ENCODE assay signal across 9 cellular contexts in the genomic region with DNA sequence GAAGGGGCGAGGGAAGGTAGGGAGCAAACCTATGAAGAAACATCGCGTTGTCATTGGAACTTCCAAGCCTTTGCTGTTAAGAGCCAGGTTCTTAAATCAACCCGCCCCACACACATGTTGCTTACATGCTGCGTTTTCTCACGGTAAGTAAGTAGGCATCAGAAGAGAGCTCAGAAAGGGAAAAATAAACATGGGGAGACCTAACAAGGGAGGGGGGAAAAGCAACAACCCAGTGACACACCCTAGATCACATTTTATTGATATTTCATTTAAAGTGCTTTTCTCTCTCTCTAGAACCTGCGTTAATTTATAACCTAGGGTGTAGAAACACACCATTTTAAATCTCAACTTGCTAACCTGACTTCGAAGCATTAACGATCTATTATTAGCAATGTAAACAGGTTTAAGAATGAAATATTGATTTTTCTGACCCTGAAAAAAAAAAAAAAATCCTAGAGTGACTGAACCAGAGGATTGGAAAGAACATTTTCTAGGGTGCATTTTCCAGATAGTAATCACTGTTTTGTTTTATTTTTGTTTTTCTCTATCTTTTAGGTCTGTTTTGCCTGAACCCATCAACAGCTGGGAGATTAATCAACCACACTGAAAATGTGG. TPM values are rescaled to one million over a fixed set of nuclear protein-coding genes. Genes with fewer than 3 reads are reported as not detected.
DNase-seq lines count a peak whose midpoint lies in the region; ATAC-seq, FAIRE-seq and TF ChIP-seq lines count a peak whose summit lies in the region.
"Had no signal": no experiment of that assay in that cellular context is flagged by ENCODE, and none has a peak within 500 bp of the region (broad histone marks: within the 10 kb centered on the region; RNA-seq: fewer than 3 reads in every experiment).

No MANE protein-coding gene starts in this region.

- H3K36me3 Mint-ChIP-seq in activated CD4-positive, alpha-beta memory T cell treated with anti-CD3 and anti-CD28 coated beads for 36 hours, result peaks cover 12% of the 10 kb centered on the region

- in situ Hi-C loops in GM12878 (cut with MboI), result no loop called here

- TF ChIP-seq POLR2A in GM12878 (IDR thresholded peaks at IDR 0.05; ENCODE audit: low read depth, low read length) (no peak), tibial nerve (IDR thresholded peaks at IDR 0.05) (no peak)

- H3K9me3 ChIP-seq in GM12878 (replicated peaks; ENCODE audit: control insufficient read depth, insufficient read depth, low read length) (no peaks in the 10 kb centered on the region; the same call in 2 of the 3 replicates), tibial nerve (no peaks in the 10 kb centered on the region)

- TF ChIP-seq EP300 in GM12878 (IDR thresholded peaks at IDR 0.05; ENCODE audit: borderline replicate concordance in 1 of 2, control insufficient read depth in 1 of 2, low read depth in 2 of 2, low read length in 2 of 2), result no peak
- no peak for TF ChIP-seq EP300 in tibial nerve (IDR thresholded peaks at IDR 0.05)

- no peak overlapping the region for H3K27ac Mint-ChIP-seq in activated CD4-positive, alpha-beta memory T cell treated with anti-CD3 and anti-CD28 coated beads for 36 hours
- H3K27ac Mint-ChIP-seq: activated naive CD8-positive, alpha-beta T cell; WTC11 had no signal

- peaks cover 34% of the 10 kb centered on the region for H3K4me1 Mint-ChIP-seq in activated CD4-positive, alpha-beta memory T cell treated with anti-CD3 and anti-CD28 coated beads for 36 hours (ENCODE audit: low read depth)

- H3K4me3 ChIP-seq in GM12878, result no peak overlapping the region
- H3K4me3 ChIP-seq in kidney epithelial cell (ENCODE audit: low read depth, low read length), result peak overlapping the region; percentile 90
- peak overlapping the region in 3 of 4 donors; percentile 3 to 94 (median 30) for H3K4me3 ChIP-seq in tibial nerve

- no peak overlapping the region for H3K27ac ChIP-seq in GM12878 (ENCODE audit: control insufficient read depth, insufficient read depth)
- H3K27ac ChIP-seq in tibial nerve, result peak overlapping the region; percentile 11 to 87 (median 65)

- 94% methylated on average over 9 of the region's 9 CpGs for WGBS in GM12878 (ENCODE audit: insufficient coverage, insufficient replicate concordance, low lambda C conversion rate, missing lambda C conversion rate)
- 68 to 75% methylated on average over 9 of the region's 9 CpGs for WGBS in tibial nerve, 2 donors

- H3K4me1 ChIP-seq in GM12878 (ENCODE audit: control insufficient read depth, insufficient read depth, low read length) (peaks cover 6% of the 10 kb centered on the region), tibial nerve (peaks cover 0 to 75% (median 9%) of the 10 kb centered on the region in 4 donors)

- no peak overlapping the region for H3K4me2 ChIP-seq in GM12878 (ENCODE audit: control insufficient read depth, insufficient read depth)

- POLR2A ChIA-PET in GM12878 (lab: Charles Lee), result no interaction called here
- POLR2A ChIA-PET in activated CD4-positive, alpha-beta memory T cell treated with anti-CD3 and anti-CD28 coated beads for 36 hours (lab: Charles Lee), result interaction anchor here (1.1 kb wide), 1 partner anchor 50 kb away, joined by 4 read pairs; no protein-coding TSS in a partner anchor

- peaks cover 4% of the 10 kb centered on the region in 2 experiments for H3K27me3 ChIP-seq in GM12878 (replicated peaks in 1 of 2; ENCODE audit: control insufficient read depth in 2 of 2, insufficient read depth in 2 of 2, low read length in 1 of 2)
- no peaks in the 10 kb centered on the region for H3K27me3 ChIP-seq in kidney epithelial cell (ENCODE audit: control insufficient read depth, insufficient read depth, low read length)
- peaks cover 0 to 91% of the 10 kb centered on the region in 2 donors for H3K27me3 ChIP-seq in tibial nerve

- RAD21 ChIA-PET in GM12878 (lab: Charles Lee; ENCODE audit: unreplicated experiment), result interaction anchor here (0.7 kb wide), 1 partner anchor 1318 kb away, joined by 3 read pairs; no protein-coding TSS in a partner anchor

- no peak for FAIRE-seq in GM12878 (lab: Jason Lieb, UNC)

- CTCF ChIA-PET in GM12878 (lab: Yijun Ruan, JAX), result interaction anchor here (0.6 to 1.5 kb wide), 5 partner anchors 8 to 251 kb away, joined by 3 to 5 read pairs (median 4); no protein-coding TSS in a partner anchor
- CTCF ChIA-PET in activated CD4-positive, alpha-beta memory T cell treated with anti-CD3 and anti-CD28 coated beads for 36 hours (lab: Charles Lee), result interaction anchor here (0.6 to 1.1 kb wide), 3 partner anchors 9 to 413 kb away, joined by 3 read pairs; no protein-coding TSS in a partner anchor

- intact Hi-C loops in GM12878 (cut with micrococcal nuclease; ENCODE audit: unreplicated experiment), result no loop called here
- intact Hi-C loops in activated CD4-positive, alpha-beta memory T cell treated with anti-CD3 and anti-CD28 coated beads for 36 hours (cut with micrococcal nuclease), result loop anchor here (5.0 kb wide), 2 partner anchors 63 to 1237 kb away; no protein-coding TSS in a partner anchor

- TSS peak; percentile 18 for BruUV-seq in GM12878 (replicated peaks; lab: Mats Ljungman, UMichigan)

- H3K36me3 ChIP-seq in GM12878 (ENCODE audit: control insufficient read depth in 2 of 2, insufficient read depth in 2 of 2, low read length in 1 of 2) (no peaks in the 10 kb centered on the region), kidney epithelial cell (ENCODE audit: control insufficient read depth, insufficient read depth, low read length) (no peaks in the 10 kb centered on the region), tibial nerve (no peaks in the 10 kb centered on the region)

- H3K4me3 Mint-ChIP-seq in activated CD4-positive, alpha-beta memory T cell treated with anti-CD3 and anti-CD28 coated beads for 36 hours, result no peak overlapping the region
- H3K4me3 Mint-ChIP-seq: activated naive CD8-positive, alpha-beta T cell; WTC11 had no signal

- SMC1A ChIA-PET in GM12878 (lab: Charles Lee; ENCODE audit: uncharacterized antibody, unreplicated experiment), result interaction anchor here (1.0 to 2.4 kb wide), 6 partner anchors 9 to 192 kb away, joined by 3 to 8 read pairs (median 3); no protein-coding TSS in a partner anchor

- no peaks in the 10 kb centered on the region for H3K79me2 ChIP-seq in GM12878 (ENCODE audit: control insufficient read depth, insufficient read depth, low read length)

- H3K9me3 Mint-ChIP-seq in activated CD4-positive, alpha-beta memory T cell treated with anti-CD3 and anti-CD28 coated beads for 36 hours, result no peaks in the 10 kb centered on the region
- H3K9me3 Mint-ChIP-seq: WTC11 had no signal

- peaks cover 61% of the 10 kb centered on the region for H3K27me3 Mint-ChIP-seq in activated CD4-positive, alpha-beta memory T cell treated with anti-CD3 and anti-CD28 coated beads for 36 hours

- no peak for TF ChIP-seq RAD21 in GM12878 (IDR thresholded peaks at IDR 0.05; ENCODE audit: insufficient read depth, low read depth, low read length)

- no peak overlapping the region for H2AFZ ChIP-seq in GM12878 (ENCODE audit: control insufficient read depth, low read depth, low read length)

- no peak overlapping the region for H3K9ac ChIP-seq in GM12878 (ENCODE audit: control insufficient read depth, insufficient read depth, low read length)

- no peak for TF ChIP-seq CTCF in GM12878 (IDR thresholded peaks at IDR 0.05 in 2 of 3, conservative IDR thresholded peaks at IDR 0.05 in 1 of 3; ENCODE audit: control insufficient read depth in 2 of 3, extremely low read depth in 1 of 3, insufficient read depth in 1 of 3, low read depth in 3 of 3, low read length in 3 of 3)
- TF ChIP-seq CTCF in kidney epithelial cell (IDR thresholded peaks at IDR 0.05; ENCODE audit: insufficient read depth, low read length, poor library complexity, severe bottlenecking), result no peak
- TF ChIP-seq CTCF in tibial nerve (IDR thresholded peaks at IDR 0.05), result no peak

- ATAC-seq in GM12878, result no peak
- ATAC-seq: WTC11 had no signal

- H4K20me1 ChIP-seq in GM12878 (ENCODE audit: control insufficient read depth, insufficient read depth), result no peaks in the 10 kb centered on the region

- no peak for DNase-seq in GM12878 (ENCODE audit: low read depth, low spot score)
- DNase-seq in kidney epithelial cell (ENCODE audit: low read depth), result no peak
- no peak for DNase-seq in tibial nerve (ENCODE audit: low spot score in 2 of 2)
- DNase-seq in activated CD4-positive, alpha-beta memory T cell treated with anti-CD3 and anti-CD28 coated beads for 36 hours, result no peak
- DNase-seq in activated CD4-positive, CD25-positive, alpha-beta regulatory T cell (lab: John Stamatoyannopoulos, UW), result no peak
- DNase-seq in HT-29 (ENCODE audit: low spot score), result no peak
- DNase-seq: head of caudate nucleus had no signal

RNA-seq across cellular contexts. Expression of a gene that starts 3.2 kb away (rescaled TPM):
- not detected in 2 replicates for total RNA-seq in GM12878 (2013; cell fraction: nucleolus; rRNA removed)
- total RNA-seq in GM12878 (2014; rRNA removed) (not detected in 2 replicates), GM12878 (2014; rRNA removed; fragmentation: Illumina TruSeq; extraction: Trizol) (not detected in 2 replicates), GM12878 (2021) (not detected in 2 replicates), kidney epithelial cell (0.34 and 1.1 TPM in 2 replicates), tibial nerve (1 to 10 TPM; 2.5 to 5.9 (median 5.2) TPM)
- not detected for polyA plus RNA-seq in GM12878 (2011; ENCODE audit: low read depth)
- polyA plus RNA-seq in GM12878 (2011; rRNA removed) (not detected in 2 replicates), GM12878 (2014; fragmentation: Illumina TruSeq; extraction: Trizol) (not detected in 2 replicates), GM12878 (2014; fragmentation: Nextera tagmentation; extraction: Ambion mirVana) (not detected), GM12878 (2014; rRNA removed) (not detected in 2 replicates), GM12878 (2016; fragmentation: Nextera tagmentation; extraction: Ambion mirVana) (not detected)
- 0.03 TPM in 1 of 2 replicates, not detected in the other for polyA plus RNA-seq in GM12878 (2011; cell fraction: cytosol; rRNA removed)
- not detected in 2 replicates for polyA plus RNA-seq in GM12878 (2011; cell fraction: nucleus; rRNA removed)
- polyA plus RNA-seq in GM12878 (2012), result 0.07 TPM in 1 of 2 replicates, not detected in the other
- not detected in 2 replicates for polyA minus RNA-seq in GM12878 (2011; rRNA and poly(A)+ RNA removed)
- not detected in 2 replicates for polyA minus RNA-seq in GM12878 (2011; cell fraction: cytosol; rRNA and poly(A)+ RNA removed)
- not detected in 2 replicates for polyA minus RNA-seq in GM12878 (2011; cell fraction: nucleus; rRNA and poly(A)+ RNA removed)
- not detected for total RNA-seq in activated CD4-positive, alpha-beta memory T cell treated with anti-CD3 and anti-CD28 coated beads for 36 hours
- total RNA-seq in HT-29 (2014; rRNA removed; shearing (Covaris generic)), result 6.6 and 7.3 TPM in 2 replicates
- total RNA-seq: WTC11 had no signal

RNA-seq across cellular contexts. Expression of a gene that starts 3.5 kb away (rescaled TPM):
- total RNA-seq in GM12878 (2013; cell fraction: nucleolus; rRNA removed), result not detected in 2 replicates
- total RNA-seq in GM12878 (2014; rRNA removed) (0.17 TPM in 1 of 2 replicates, not detected in the other), GM12878 (2014; rRNA removed; fragmentation: Illumina TruSeq; extraction: Trizol) (not detected in 2 replicates), GM12878 (2021) (0.23 TPM in 1 of 2 replicates, not detected in the other), kidney epithelial cell (2.8 and 4.3 TPM in 2 replicates), tibial nerve (1 to 10 TPM in 2 of 4 donors, under 1 TPM in 2; 0.44 to 2.1 (median 1.2) TPM)
- not detected for polyA plus RNA-seq in GM12878 (2011; ENCODE audit: low read depth)
- polyA plus RNA-seq in GM12878 (2011; rRNA removed) (1.7 and 1.9 TPM in 2 replicates), GM12878 (2014; fragmentation: Illumina TruSeq; extraction: Trizol) (0.18 and 0.33 TPM in 2 replicates), GM12878 (2014; fragmentation: Nextera tagmentation; extraction: Ambion mirVana) (under 1 TPM in 1 of 2 experiments, not detected in 1; 0.10 TPM), GM12878 (2014; rRNA removed) (0.06 and 0.28 TPM in 2 replicates), GM12878 (2016; fragmentation: Nextera tagmentation; extraction: Ambion mirVana) (under 1 TPM in 1 of 2 experiments, not detected in 1; 0.29 TPM)
- polyA plus RNA-seq in GM12878 (2011; cell fraction: cytosol; rRNA removed), result 1.6 and 1.7 TPM in 2 replicates
- 2.5 and 3.7 TPM in 2 replicates for polyA plus RNA-seq in GM12878 (2011; cell fraction: nucleus; rRNA removed)
- 0.18 and 0.22 TPM in 2 replicates for polyA plus RNA-seq in GM12878 (2012)
- 0.95 and 1.3 TPM in 2 replicates for polyA minus RNA-seq in GM12878 (2011; rRNA and poly(A)+ RNA removed)
- 0.42 and 0.53 TPM in 2 replicates for polyA minus RNA-seq in GM12878 (2011; cell fraction: cytosol; rRNA and poly(A)+ RNA removed)
- 2.2 and 2.7 TPM in 2 replicates for polyA minus RNA-seq in GM12878 (2011; cell fraction: nucleus; rRNA and poly(A)+ RNA removed)
- under 1 TPM; 0.29 to 0.43 TPM for total RNA-seq in activated CD4-positive, alpha-beta memory T cell treated with anti-CD3 and anti-CD28 coated beads for 36 hours
- 2.0 and 3.9 TPM in 2 replicates for total RNA-seq in HT-29 (2014; rRNA removed; shearing (Covaris generic))
- total RNA-seq: WTC11 had no signal

RNA-seq across cellular contexts. Expression of a gene that starts 31.2 kb away (rescaled TPM):
- total RNA-seq in GM12878 (2013; cell fraction: nucleolus; rRNA removed), result 0.21 TPM in 1 of 2 replicates, not detected in the other
- total RNA-seq in GM12878 (2014; rRNA removed) (not detected in 2 replicates), GM12878 (2014; rRNA removed; fragmentation: Illumina TruSeq; extraction: Trizol) (not detected in 2 replicates), GM12878 (2021) (not detected in 2 replicates), kidney epithelial cell (4.5 and 7.4 TPM in 2 replicates), tibial nerve (1 to 10 TPM; 4.4 to 6.3 (median 4.7) TPM)
- not detected for polyA plus RNA-seq in GM12878 (2011; ENCODE audit: low read depth)
- polyA plus RNA-seq in GM12878 (2011; rRNA removed) (0.07 and 0.26 TPM in 2 replicates), GM12878 (2014; fragmentation: Illumina TruSeq; extraction: Trizol) (not detected in 2 replicates), GM12878 (2014; fragmentation: Nextera tagmentation; extraction: Ambion mirVana) (not detected), GM12878 (2014; rRNA removed) (not detected in 2 replicates), GM12878 (2016; fragmentation: Nextera tagmentation; extraction: Ambion mirVana) (not detected)
- polyA plus RNA-seq in GM12878 (2011; cell fraction: cytosol; rRNA removed), result 0.06 TPM in 1 of 2 replicates, not detected in the other
- 0.75 and 0.79 TPM in 2 replicates for polyA plus RNA-seq in GM12878 (2011; cell fraction: nucleus; rRNA removed)
- not detected in 2 replicates for polyA plus RNA-seq in GM12878 (2012)
- polyA minus RNA-seq in GM12878 (2011; rRNA and poly(A)+ RNA removed), result not detected in 2 replicates
- not detected in 2 replicates for polyA minus RNA-seq in GM12878 (2011; cell fraction: cytosol; rRNA and poly(A)+ RNA removed)
- polyA minus RNA-seq in GM12878 (2011; cell fraction: nucleus; rRNA and poly(A)+ RNA removed), result not detected in 2 replicates
- total RNA-seq in activated CD4-positive, alpha-beta memory T cell treated with anti-CD3 and anti-CD28 coated beads for 36 hours, result not detected
- total RNA-seq in HT-29 (2014; rRNA removed; shearing (Covaris generic)), result 2.2 and 3.7 TPM in 2 replicates
- total RNA-seq: WTC11 had no signal

RNA-seq across cellular contexts. Expression of a gene that starts 44.1 kb away (rescaled TPM):
- total RNA-seq in GM12878 (2013; cell fraction: nucleolus; rRNA removed), result 0.23 TPM in 1 of 2 replicates, not detected in the other
- total RNA-seq in GM12878 (2014; rRNA removed), result not detected in 2 replicates
- total RNA-seq in GM12878 (2014; rRNA removed; fragmentation: Illumina TruSeq; extraction: Trizol), result not detected in 2 replicates
- total RNA-seq in GM12878 (2021), result 0.13 TPM in 1 of 2 replicates, not detected in the other
- polyA plus RNA-seq in GM12878 (2011; ENCODE audit: low read depth), result not detected
- 0.05 and 0.29 TPM in 2 replicates for polyA plus RNA-seq in GM12878 (2011; rRNA removed)
- 0.10 TPM in 2 replicates for polyA plus RNA-seq in GM12878 (2011; cell fraction: cytosol; rRNA removed)
- 0.27 and 0.54 TPM in 2 replicates for polyA plus RNA-seq in GM12878 (2011; cell fraction: nucleus; rRNA removed)
- polyA plus RNA-seq in GM12878 (2012), result not detected in 2 replicates
- polyA plus RNA-seq in GM12878 (2014; fragmentation: Illumina TruSeq; extraction: Trizol), result not detected in 2 replicates
- polyA plus RNA-seq in GM12878 (2014; fragmentation: Nextera tagmentation; extraction: Ambion mirVana), result not detected
- polyA plus RNA-seq in GM12878 (2014; rRNA removed), result not detected in 2 replicates
- not detected for polyA plus RNA-seq in GM12878 (2016; fragmentation: Nextera tagmentation; extraction: Ambion mirVana)
- polyA minus RNA-seq in GM12878 (2011; rRNA and poly(A)+ RNA removed), result not detected in 2 replicates
- polyA minus RNA-seq in GM12878 (2011; cell fraction: cytosol; rRNA and poly(A)+ RNA removed), result not detected in 2 replicates
- not detected in 2 replicates for polyA minus RNA-seq in GM12878 (2011; cell fraction: nucleus; rRNA and poly(A)+ RNA removed)
- 18.8 and 19.1 TPM in 2 replicates for total RNA-seq in kidney epithelial cell
- total RNA-seq in tibial nerve, result 10 to 100 TPM; 12.0 to 25.9 (median 16.6) TPM
- total RNA-seq in activated CD4-positive, alpha-beta memory T cell treated with anti-CD3 and anti-CD28 coated beads for 36 hours, result not detected
- 22.1 and 29.3 TPM in 2 replicates for total RNA-seq in HT-29 (2014; rRNA removed; shearing (Covaris generic))
- total RNA-seq: WTC11 had no signal

RNA-seq across cellular contexts. Expression of a gene that starts 48.2 kb away (rescaled TPM):
- not detected in 2 replicates for total RNA-seq in GM12878 (2013; cell fraction: nucleolus; rRNA removed)
- total RNA-seq in GM12878 (2014; rRNA removed) (not detected in 2 replicates), GM12878 (2014; rRNA removed; fragmentation: Illumina TruSeq; extraction: Trizol) (not detected in 2 replicates), GM12878 (2021) (not detected in 2 replicates), kidney epithelial cell (4.8 and 10.5 TPM in 2 replicates), tibial nerve (10 to 100 TPM; 11.1 to 30.9 (median 18.7) TPM)
- polyA plus RNA-seq in GM12878 (2011; ENCODE audit: low read depth), result not detected
- polyA plus RNA-seq in GM12878 (2011; rRNA removed) (0.08 TPM in 1 of 2 replicates, not detected in the other), GM12878 (2014; fragmentation: Illumina TruSeq; extraction: Trizol) (not detected in 2 replicates), GM12878 (2014; fragmentation: Nextera tagmentation; extraction: Ambion mirVana) (not detected), GM12878 (2014; rRNA removed) (not detected in 2 replicates), GM12878 (2016; fragmentation: Nextera tagmentation; extraction: Ambion mirVana) (not detected)
- 0.10 and 0.13 TPM in 2 replicates for polyA plus RNA-seq in GM12878 (2011; cell fraction: cytosol; rRNA removed)
- polyA plus RNA-seq in GM12878 (2011; cell fraction: nucleus; rRNA removed), result 0.93 and 1.1 TPM in 2 replicates
- not detected in 2 replicates for polyA plus RNA-seq in GM12878 (2012)
- polyA minus RNA-seq in GM12878 (2011; rRNA and poly(A)+ RNA removed), result 0.67 TPM in 1 of 2 replicates, not detected in the other
- not detected in 2 replicates for polyA minus RNA-seq in GM12878 (2011; cell fraction: cytosol; rRNA and poly(A)+ RNA removed)
- 0.97 and 1.4 TPM in 2 replicates for polyA minus RNA-seq in GM12878 (2011; cell fraction: nucleus; rRNA and poly(A)+ RNA removed)
- not detected for total RNA-seq in activated CD4-positive, alpha-beta memory T cell treated with anti-CD3 and anti-CD28 coated beads for 36 hours
- 25.5 and 28.1 TPM in 2 replicates for total RNA-seq in HT-29 (2014; rRNA removed; shearing (Covaris generic))
- total RNA-seq: WTC11 had no signal
